8 cellular contexts compared by ENCODE assay signal in genomic region chr22:36231051-36231450, GRCh38. TPM values are rescaled to one million over a fixed set of nuclear protein-coding genes. Genes with fewer than 3 reads are reported as not detected.
"Had no signal": no experiment of that assay in that cellular context is flagged by ENCODE, and none has a peak within 500 bp of the region (broad histone marks: within the 10 kb centered on the region; RNA-seq: fewer than 3 reads in every experiment).

No MANE protein-coding gene starts in this region.

RNA-seq across cellular contexts. Expression of gene APOL4, which starts 29.4 kb away (rescaled TPM):
- total RNA-seq: activated B cell treated with CpG ODN at 0.5 μM for 24 hours; astrocyte; chondrocyte; kidney epithelial cell; naive thymus-derived CD8-positive, alpha-beta T cell; osteocyte; progenitor cell of endocrine pancreas; renal cortical epithelial cell had no signal
- polyA plus RNA-seq: naive thymus-derived CD8-positive, alpha-beta T cell had no signal
